Comparison of ENCODE assay signal across 2 cellular contexts in the genomic region with DNA sequence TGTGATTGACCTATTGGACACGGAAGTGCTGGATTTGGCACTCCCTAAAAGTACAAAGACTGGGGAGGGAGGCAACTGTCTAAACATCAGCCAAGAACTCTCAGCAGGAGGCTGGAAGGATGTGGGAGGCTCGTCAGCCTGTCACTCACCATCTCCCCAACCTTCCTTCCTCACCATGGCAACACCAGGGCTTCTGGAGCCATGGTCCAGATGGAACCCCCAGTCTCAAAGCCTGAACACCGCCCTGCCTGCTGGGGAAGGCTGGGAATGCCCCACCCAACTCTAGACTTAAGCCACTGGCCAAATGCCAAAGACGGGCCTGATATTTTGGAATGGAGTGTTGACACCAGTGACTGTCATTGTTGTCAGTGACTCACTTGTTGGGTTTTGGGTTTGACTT.
TF ChIP-seq lines count a peak whose summit lies in the region.

No MANE protein-coding gene starts in this region.

TF ChIP-seq in HepG2, 621 proteins besides CTCF, POLR2A, EP300 and RAD21:
- TF ChIP-seq ETV6 (CRISPR knock-in tag; conservative IDR thresholded peaks at IDR 0.05) (no peak), SIX1 (CRISPR knock-in tag; IDR thresholded peaks at IDR 0.05; ENCODE audit: borderline replicate concordance) (no peak), MAF1 (CRISPR knock-in tag; IDR thresholded peaks at IDR 0.05; ENCODE audit: borderline replicate concordance) (no peak), ZNF549 (CRISPR knock-in tag; IDR thresholded peaks at IDR 0.05) (no peak), ZNF143 (CRISPR knock-in tag; IDR thresholded peaks at IDR 0.05) (no peak), ISX (CRISPR knock-in tag; conservative IDR thresholded peaks at IDR 0.05) (no peak), ZBTB7A (CRISPR knock-in tag; IDR thresholded peaks at IDR 0.05) (no peak), ZNF816 (CRISPR knock-in tag; IDR thresholded peaks at IDR 0.05; ENCODE audit: borderline replicate concordance) (no peak)
- TF ChIP-seq, protein P1, sequence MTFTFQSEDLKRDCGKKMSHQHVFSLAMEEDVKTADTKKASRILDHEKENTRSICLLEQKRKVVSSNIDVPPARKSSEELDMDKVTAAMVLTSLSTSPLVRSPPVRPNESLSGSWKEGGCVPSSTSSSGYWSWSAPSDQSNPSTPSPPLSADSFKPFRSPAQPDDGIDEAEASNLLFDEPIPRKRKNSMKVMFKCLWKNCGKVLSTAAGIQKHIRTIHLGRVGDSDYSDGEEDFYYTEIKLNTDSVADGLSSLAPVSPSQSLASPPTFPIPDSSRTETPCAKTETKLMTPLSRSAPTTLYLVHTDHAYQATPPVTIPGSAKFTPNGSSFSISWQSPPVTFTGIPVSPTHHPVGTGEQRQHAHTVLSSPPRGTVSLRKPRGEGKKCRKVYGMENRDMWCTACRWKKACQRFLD (CRISPR knock-in tag; IDR thresholded peaks at IDR 0.05; ENCODE audit: borderline replicate concordance): no peak
- TF ChIP-seq, protein P2, sequence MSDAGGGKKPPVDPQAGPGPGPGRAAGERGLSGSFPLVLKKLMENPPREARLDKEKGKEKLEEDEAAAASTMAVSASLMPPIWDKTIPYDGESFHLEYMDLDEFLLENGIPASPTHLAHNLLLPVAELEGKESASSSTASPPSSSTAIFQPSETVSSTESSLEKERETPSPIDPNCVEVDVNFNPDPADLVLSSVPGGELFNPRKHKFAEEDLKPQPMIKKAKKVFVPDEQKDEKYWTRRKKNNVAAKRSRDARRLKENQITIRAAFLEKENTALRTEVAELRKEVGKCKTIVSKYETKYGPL (CRISPR knock-in tag; IDR thresholded peaks at IDR 0.05): no peak

TF ChIP-seq in GM12878, 131 proteins besides CTCF, POLR2A, EP300 and RAD21:
- TF ChIP-seq EGR1 (IDR thresholded peaks at IDR 0.05; ENCODE audit: borderline replicate concordance in 1 of 2, low read depth in 2 of 2, low read length in 2 of 2): no peak
- TF ChIP-seq, protein P3, sequence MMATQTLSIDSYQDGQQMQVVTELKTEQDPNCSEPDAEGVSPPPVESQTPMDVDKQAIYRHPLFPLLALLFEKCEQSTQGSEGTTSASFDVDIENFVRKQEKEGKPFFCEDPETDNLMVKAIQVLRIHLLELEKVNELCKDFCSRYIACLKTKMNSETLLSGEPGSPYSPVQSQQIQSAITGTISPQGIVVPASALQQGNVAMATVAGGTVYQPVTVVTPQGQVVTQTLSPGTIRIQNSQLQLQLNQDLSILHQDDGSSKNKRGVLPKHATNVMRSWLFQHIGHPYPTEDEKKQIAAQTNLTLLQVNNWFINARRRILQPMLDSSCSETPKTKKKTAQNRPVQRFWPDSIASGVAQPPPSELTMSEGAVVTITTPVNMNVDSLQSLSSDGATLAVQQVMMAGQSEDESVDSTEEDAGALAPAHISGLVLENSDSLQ (IDR thresholded peaks at IDR 0.05): 0 out of 2 replicates have a peak, but pooled peaks have one; percentile 23
